In genomic region chr13:40478775-40479174, GRCh38 we compare ENCODE assay signal across 22 cellular contexts.
DNase-seq lines count a peak whose midpoint lies in the region; ATAC-seq and TF ChIP-seq lines count a peak whose summit lies in the region.
"Had no signal": no experiment of that assay in that cellular context is flagged by ENCODE, and none has a peak within 500 bp of the region (broad histone marks: within the 10 kb centered on the region; RNA-seq: fewer than 3 reads in every experiment).

No MANE protein-coding gene starts in this region.

- TF ChIP-seq POLR2A in vagina (IDR thresholded peaks at IDR 0.05), result no peak

- H3K9me3 ChIP-seq in left ventricle myocardium inferior (replicated peaks) (no peaks in the 10 kb centered on the region), right cardiac atrium (ENCODE audit: control insufficient read depth, low read length) (no peaks in the 10 kb centered on the region), upper lobe of right lung (no peaks in the 10 kb centered on the region), vagina (no peaks in the 10 kb centered on the region)
- H3K9me3 ChIP-seq: SJCRH30, stomach had no signal

- H3K4me3 ChIP-seq in left ventricle myocardium inferior, result no peak overlapping the region
- H3K4me3 ChIP-seq in right cardiac atrium (ENCODE audit: low read length), result no peak overlapping the region
- no peak overlapping the region for H3K4me3 ChIP-seq in upper lobe of right lung
- no peak overlapping the region for H3K4me3 ChIP-seq in vagina
- H3K4me3 ChIP-seq: SJCRH30, stomach had no signal

- H3K9me3 Mint-ChIP-seq in neural crest cell, result peaks cover 7% of the 10 kb centered on the region
- H3K9me3 Mint-ChIP-seq: endodermal cell had no signal

- peak overlapping the region; percentile 80 for H3K27ac ChIP-seq in left ventricle myocardium inferior (replicated peaks)
- no peak overlapping the region for H3K27ac ChIP-seq in right cardiac atrium (ENCODE audit: low read length)
- H3K27ac ChIP-seq in upper lobe of right lung, result peak overlapping the region; percentile 77
- no peak overlapping the region for H3K27ac ChIP-seq in vagina
- H3K27ac ChIP-seq: SJCRH30 had no signal

- TF ChIP-seq CTCF in left ventricle myocardium inferior (IDR thresholded peaks at IDR 0.05; ENCODE audit: borderline replicate concordance), result no peak
- TF ChIP-seq CTCF in neural crest cell (conservative IDR thresholded peaks at IDR 0.05), result no peak
- TF ChIP-seq CTCF in upper lobe of right lung (IDR thresholded peaks at IDR 0.05), result no peak
- no peak for TF ChIP-seq CTCF in vagina (IDR thresholded peaks at IDR 0.05)

- H3K36me3 ChIP-seq in left ventricle myocardium inferior, result no peaks in the 10 kb centered on the region
- H3K36me3 ChIP-seq in upper lobe of right lung, result no peaks in the 10 kb centered on the region
- no peaks in the 10 kb centered on the region for H3K36me3 ChIP-seq in vagina
- H3K36me3 ChIP-seq: SJCRH30, stomach had no signal

- intact Hi-C loops in left ventricle myocardium inferior (cut with micrococcal nuclease) (no loop called here), right cardiac atrium (cut with DNase I) (loop anchor here in 1 of 4 donors (10.0 kb wide), 2 partner anchors 74 to 186 kb away; partner anchors contain the start of gene FOXO1), upper lobe of right lung (cut with DNase I) (no loop called here), vagina (cut with DNase I) (no loop called here)

- peaks cover 46% of the 10 kb centered on the region for H3K4me1 Mint-ChIP-seq in neural crest cell

- H3K36me3 Mint-ChIP-seq in neural crest cell (ENCODE audit: low read depth), result no peaks in the 10 kb centered on the region

- WGBS in right cardiac atrium, result 74% methylated on average over 7 of the region's 7 CpGs

- H3K4me3 Mint-ChIP-seq in neural crest cell, result peak overlapping the region; percentile 14
- H3K4me3 Mint-ChIP-seq: endodermal cell had no signal

- peak overlapping the region; percentile 47 for H3K27ac Mint-ChIP-seq in neural crest cell (ENCODE audit: unreplicated experiment)

- H3K27me3 ChIP-seq in left ventricle myocardium inferior (ENCODE audit: low read depth) (no peaks in the 10 kb centered on the region), right cardiac atrium (ENCODE audit: control insufficient read depth, insufficient read depth) (no peaks in the 10 kb centered on the region), upper lobe of right lung (no peaks in the 10 kb centered on the region), vagina (no peaks in the 10 kb centered on the region)
- H3K27me3 ChIP-seq: SJCRH30, stomach had no signal

- no peak for ATAC-seq in right cardiac atrium
- no peak for ATAC-seq in upper lobe of right lung
- ATAC-seq in GM21515 (IDR thresholded peaks at IDR 0.05; ENCODE audit: unreplicated experiment), result no peak
- ATAC-seq: PC-3 had no signal

- DNase-seq in left ventricle myocardium inferior, result no peak
- DNase-seq in right cardiac atrium, result no peak
- DNase-seq in dermis blood vessel endothelial cell, result peak; percentile 24
- no peak for DNase-seq in neural crest cell (ENCODE audit: low read depth, low spot score)
- no peak for DNase-seq in upper lobe of right lung
- no peak for DNase-seq in vagina (ENCODE audit: extremely low spot score in 2 of 2)
- no peak for DNase-seq in OCI-M2 (lab: John Stamatoyannopoulos, UW; ENCODE audit: unreplicated experiment)
- DNase-seq: ACHN; activated CD4-positive, alpha-beta T cell treated with anti-CD3 and anti-CD28 coated beads for 48 hours; activated naive CD4-positive, alpha-beta T cell treated with anti-CD3 and anti-CD28 coated beads, Interleukin-2, amount 50 U/mL, for 16 hours; aorta; CD4-positive, CD25-positive, alpha-beta regulatory T cell; DMS 273 treated with DMSO at 0.1 percent for 48 hours; endodermal cell; Karpas-422; MV-4-11; NCI-H187; NCI-H82; PC-3; SJCRH30; stomach had no signal

- H3K4me1 ChIP-seq in left ventricle myocardium inferior (peaks cover 60% of the 10 kb centered on the region), right cardiac atrium (ENCODE audit: control insufficient read depth, insufficient read depth, low read length) (peaks cover 22% of the 10 kb centered on the region), upper lobe of right lung (peaks cover 9% of the 10 kb centered on the region), vagina (peaks cover 6% of the 10 kb centered on the region)

- H3K27me3 Mint-ChIP-seq in neural crest cell (ENCODE audit: low read depth), result no peaks in the 10 kb centered on the region
- H3K27me3 Mint-ChIP-seq: CD4-positive, CD25-positive, alpha-beta regulatory T cell had no signal

Comparison
In these comparisons a context has a peak if more than half of its experiments do, and no peak if none do; other contexts are left out.
1. H3K27ac ChIP-seq: peak in left ventricle myocardium inferior (single experiment) and upper lobe of right lung (single experiment); none in right cardiac atrium (single experiment) and vagina (single experiment).